In the genomic region with DNA sequence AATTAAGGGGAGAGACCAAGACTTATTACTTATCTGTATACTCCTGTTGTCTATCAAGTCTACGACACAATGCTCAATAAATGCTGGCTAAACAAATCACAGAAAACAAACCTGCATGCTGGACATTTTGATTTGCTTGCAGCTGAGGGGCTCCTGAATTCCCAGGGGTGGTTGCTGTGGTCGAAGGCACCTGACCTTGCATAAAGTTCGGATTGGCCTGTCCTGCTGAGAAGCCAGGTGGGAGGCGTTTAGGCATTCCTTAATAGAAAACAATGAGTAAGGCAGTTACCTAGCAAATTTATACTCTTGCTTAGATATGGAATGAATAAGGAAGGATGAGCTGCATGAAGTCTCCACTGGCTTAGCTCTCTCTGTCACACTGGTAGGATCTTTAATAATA, we compare ENCODE assay signal across 20 cellular contexts.
"Had no signal": no experiment of that assay in that cellular context is flagged by ENCODE, and none has a peak within 500 bp of the region (broad histone marks: within the 10 kb centered on the region; RNA-seq: fewer than 3 reads in every experiment).

No MANE protein-coding gene starts in this region.

- H3K4me3 Mint-ChIP-seq: activated CD4-positive, alpha-beta memory T cell treated with anti-CD3 and anti-CD28 coated beads, Interleukin-2, amount 10 ng/mL, durations not matched to agents 7 days and 5 days; activated naive CD8-positive, alpha-beta T cell treated with anti-CD3 and anti-CD28 coated beads for 36 hours; activated T-cell treated with anti-CD3 and anti-CD28 coated beads, Interleukin-2, amount 50 U/mL, for 4 hours; central memory CD8-positive, alpha-beta T cell; neural progenitor cell had no signal

- H3K9me3 Mint-ChIP-seq: activated CD4-positive, alpha-beta memory T cell treated with anti-CD3 and anti-CD28 coated beads, Interleukin-2, amount 10 ng/mL, durations not matched to agents 7 days and 5 days; activated naive CD8-positive, alpha-beta T cell treated with anti-CD3 and anti-CD28 coated beads for 36 hours; activated T-cell treated with anti-CD3 and anti-CD28 coated beads, Interleukin-2, amount 50 U/mL, for 4 hours; central memory CD8-positive, alpha-beta T cell; neural progenitor cell had no signal

- H3K27ac Mint-ChIP-seq: activated CD4-positive, alpha-beta memory T cell treated with anti-CD3 and anti-CD28 coated beads, Interleukin-2, amount 10 ng/mL, durations not matched to agents 7 days and 5 days; activated naive CD8-positive, alpha-beta T cell treated with anti-CD3 and anti-CD28 coated beads for 36 hours; neural progenitor cell had no signal

- H3K4me1 Mint-ChIP-seq: activated naive CD8-positive, alpha-beta T cell treated with anti-CD3 and anti-CD28 coated beads for 36 hours; central memory CD8-positive, alpha-beta T cell; neural progenitor cell had no signal

- H3K9ac ChIP-seq: neural progenitor cell had no signal

- H3K4me2 ChIP-seq: neural progenitor cell had no signal

- FAIRE-seq: islet of Langerhans had no signal

- DNase-seq: activated CD4-positive, alpha-beta memory T cell treated with anti-CD3 and anti-CD28 coated beads, Interleukin-2, amount 10 ng/mL, durations not matched to agents 7 days and 5 days; activated CD4-positive, alpha-beta T cell treated with anti-CD3 and anti-CD28 coated beads for 4 hours; activated naive CD8-positive, alpha-beta T cell treated with anti-CD3 and anti-CD28 coated beads for 36 hours; activated T-cell treated with anti-CD3 and anti-CD28 coated beads, Interleukin-2, amount 50 U/mL, for 4 hours; amygdala; body of pancreas; cortex of kidney; effector CD4-positive, alpha-beta T cell; glutamatergic neuron; midbrain; stimulated activated CD4-positive, alpha-beta T cell treated with anti-CD3 and anti-CD28 coated beads, Interleukin-1b, Interleukin-23, amount 100 ng/mL, for 48 hours; uterus; WERI-Rb-1 had no signal

- ATAC-seq: activated T-cell treated with anti-CD3 and anti-CD28 coated beads, Interleukin-2, amount 50 U/mL, for 4 hours; body of pancreas; foreskin keratinocyte; sciatic nerve had no signal

- H3K27me3 Mint-ChIP-seq: activated CD4-positive, alpha-beta memory T cell treated with anti-CD3 and anti-CD28 coated beads, Interleukin-2, amount 10 ng/mL, durations not matched to agents 7 days and 5 days; activated naive CD8-positive, alpha-beta T cell treated with anti-CD3 and anti-CD28 coated beads for 36 hours; central memory CD8-positive, alpha-beta T cell had no signal

- H3K9me3 ChIP-seq: body of pancreas, tibial nerve, uterus had no signal

- H2AFZ ChIP-seq: neural progenitor cell had no signal

- H3K27ac ChIP-seq: body of pancreas, foreskin keratinocyte, neural progenitor cell, tibial nerve, uterus, WERI-Rb-1 had no signal

- H3K4me1 ChIP-seq: body of pancreas, foreskin keratinocyte, neural progenitor cell, tibial nerve, uterus had no signal

- H3K36me3 ChIP-seq: uterus had no signal

- H3K27me3 ChIP-seq: body of pancreas, foreskin keratinocyte, neural progenitor cell, tibial nerve, uterus had no signal

- H3K4me3 ChIP-seq: body of pancreas, lung, neural progenitor cell, tibial nerve, uterus had no signal
